16 cellular contexts compared by ENCODE assay signal in genomic region chr1:150528196-150528595, GRCh38. TPM values are rescaled to one million over a fixed set of nuclear protein-coding genes. Genes with fewer than 3 reads are reported as not detected.
DNase-seq lines count a peak whose midpoint lies in the region; ATAC-seq and TF ChIP-seq lines count a peak whose summit lies in the region.
"Had no signal": no experiment of that assay in that cellular context is flagged by ENCODE, and none has a peak within 500 bp of the region (broad histone marks: within the 10 kb centered on the region; RNA-seq: fewer than 3 reads in every experiment).

No MANE protein-coding gene starts in this region.

- ATAC-seq in HG03159 (IDR thresholded peaks at IDR 0.05; ENCODE audit: unreplicated experiment): no peak
- no peak for ATAC-seq in body of pancreas
- ATAC-seq: GM12878 had no signal

- peak overlapping the region; percentile 28 for H3K9ac ChIP-seq in mesenchymal stem cell (ENCODE audit: low read length)
- H3K9ac ChIP-seq: BLaER1 treated with 17β-estradiol and CSF1 and Interleukin-3, amounts not matched to agents 10 nM and 100 nM had no signal

- DNase-seq in ELR (ENCODE audit: low read depth): peak; percentile 85
- DNase-seq in amniotic stem cell (lab: John Stamatoyannopoulos, UW): peak; percentile 51
- peak; percentile 65 for DNase-seq in mesenchymal stem cell
- DNase-seq in body of pancreas: no peak
- no peak for DNase-seq in NCI-H146 treated with DMSO at 0.1 percent for 48 hours (lab: John Stamatoyannopoulos, UW; ENCODE audit: unreplicated experiment)
- DNase-seq: activated naive CD4-positive, alpha-beta T cell treated with anti-CD3 and anti-CD28 coated beads, Interleukin-2, amount 10 ng/mL, durations not matched to agents 7 days and 5 days; DMS79; NCI-H2171 treated with DMSO at 0.1 percent for 48 hours; nucleus accumbens; SJCRH30 had no signal

- intact Hi-C loops in body of pancreas (cut with DNase I): no loop called here

- no peak overlapping the region for H2AK5ac ChIP-seq in mesenchymal stem cell (ENCODE audit: low read length, severe bottlenecking)

- H3K27me3 ChIP-seq in mesenchymal stem cell (ENCODE audit: control insufficient read depth in 1 of 2, insufficient read depth in 1 of 2, low read length in 2 of 2): no peaks in the 10 kb centered on the region
- H3K27me3 ChIP-seq in body of pancreas: no peaks in the 10 kb centered on the region
- H3K27me3 ChIP-seq: BLaER1 treated with 17β-estradiol and CSF1 and Interleukin-3, amounts not matched to agents 10 nM and 100 nM; SJCRH30 had no signal

- no peak overlapping the region for H4K91ac ChIP-seq in mesenchymal stem cell (ENCODE audit: low read length)

- H3K4me2 ChIP-seq in mesenchymal stem cell (ENCODE audit: low read length, poor library complexity, severe bottlenecking): no peak overlapping the region
- H3K4me2 ChIP-seq: BLaER1 treated with 17β-estradiol and CSF1 and Interleukin-3, amounts not matched to agents 10 nM and 100 nM had no signal

- H3K4me1 ChIP-seq in mesenchymal stem cell (ENCODE audit: control insufficient read depth, insufficient read depth, low read depth, low read length): peaks cover 1% of the 10 kb centered on the region
- H3K4me1 ChIP-seq in body of pancreas: peaks cover 36% of the 10 kb centered on the region
- H3K4me1 ChIP-seq: SJCRH30 had no signal

- H3K23ac ChIP-seq in mesenchymal stem cell (ENCODE audit: low read length in 2 of 2): no peak overlapping the region

- H3K9me3 ChIP-seq in mesenchymal stem cell (ENCODE audit: control insufficient read depth, low read length) (no peaks in the 10 kb centered on the region), body of pancreas (no peaks in the 10 kb centered on the region)
- H3K9me3 ChIP-seq: BLaER1 treated with 17β-estradiol and CSF1 and Interleukin-3, amounts not matched to agents 10 nM and 100 nM; SJCRH30 had no signal

- H3K79me1 ChIP-seq in mesenchymal stem cell (replicated peaks; ENCODE audit: low read length, poor library complexity, severe bottlenecking): no peaks in the 10 kb centered on the region

- no peak overlapping the region for H2BK120ac ChIP-seq in mesenchymal stem cell (ENCODE audit: low read depth, low read length)

- H2AFZ ChIP-seq in mesenchymal stem cell (ENCODE audit: low read depth, low read length): no peak overlapping the region

- TF ChIP-seq POLR2A in body of pancreas (IDR thresholded peaks at IDR 0.05): no peak

- no peak overlapping the region for H4K8ac ChIP-seq in mesenchymal stem cell (ENCODE audit: low read length)

- no peak overlapping the region for H3K4ac ChIP-seq in mesenchymal stem cell (ENCODE audit: low read depth in 1 of 2, low read length in 2 of 2)

- no peak overlapping the region for H3K14ac ChIP-seq in mesenchymal stem cell (ENCODE audit: low read length in 2 of 2)

- no peak overlapping the region for H3K18ac ChIP-seq in mesenchymal stem cell (ENCODE audit: low read depth in 1 of 2, low read length in 2 of 2)

- no peaks in the 10 kb centered on the region for H3K36me3 ChIP-seq in mesenchymal stem cell (ENCODE audit: control insufficient read depth in 1 of 2, insufficient read depth in 2 of 2, low read depth in 1 of 2, low read length in 2 of 2)
- no peaks in the 10 kb centered on the region for H3K36me3 ChIP-seq in body of pancreas (replicated peaks in 1 of 2; ENCODE audit: insufficient read depth in 1 of 2, low read depth in 2 of 2)
- H3K36me3 ChIP-seq: BLaER1 treated with 17β-estradiol and CSF1 and Interleukin-3, amounts not matched to agents 10 nM and 100 nM; SJCRH30 had no signal

- H2BK15ac ChIP-seq in mesenchymal stem cell (ENCODE audit: low read depth, poor library complexity, severe bottlenecking): no peak overlapping the region

- H2BK12ac ChIP-seq in mesenchymal stem cell (ENCODE audit: low read length in 2 of 2): no peak overlapping the region

- no peak for TF ChIP-seq CTCF in body of pancreas (IDR thresholded peaks at IDR 0.05)

- no peak overlapping the region for H2BK5ac ChIP-seq in mesenchymal stem cell (ENCODE audit: low read depth, low read length, poor library complexity, severe bottlenecking)

- H3K4me3 ChIP-seq in mesenchymal stem cell (ENCODE audit: insufficient read depth in 1 of 2, low read depth in 1 of 2, low read length in 2 of 2) (no peak overlapping the region), body of pancreas (no peak overlapping the region)
- H3K4me3 ChIP-seq: BLaER1 treated with 17β-estradiol and CSF1 and Interleukin-3, amounts not matched to agents 10 nM and 100 nM; GM12878; lung; SJCRH30 had no signal

- H3K27ac ChIP-seq in mesenchymal stem cell (ENCODE audit: low read length, poor library complexity, severe bottlenecking) (no peak overlapping the region), body of pancreas (peak overlapping the region in 2 of 4 donors; percentile 72 to 83)
- H3K27ac ChIP-seq: BLaER1 treated with 17β-estradiol and CSF1 and Interleukin-3, amounts not matched to agents 10 nM and 100 nM; SJCRH30 had no signal

- 54% methylated on average over 1 of the region's 1 CpG for WGBS in mesenchymal stem cell
- WGBS in body of pancreas, 2 donors: 88 to 89% methylated on average over 1 of the region's 1 CpG

RNA-seq across cellular contexts. Expression of gene FALEC, which starts 12.6 kb away (rescaled TPM):
- not detected for polyA plus RNA-seq in mesenchymal stem cell (2013, experiment 1 of 2)
- polyA plus RNA-seq in mesenchymal stem cell (2013, experiment 2 of 2): not detected
- total RNA-seq in body of pancreas: not detected
- total RNA-seq: endothelial cell of umbilical vein, lung, SJCRH30, skeletal muscle tissue had no signal
- polyA plus RNA-seq: endothelial cell of umbilical vein had no signal

RNA-seq across cellular contexts. Expression of gene ECM1, which starts 20.3 kb away (rescaled TPM):
- polyA plus RNA-seq in mesenchymal stem cell (2013, experiment 1 of 2): 165 TPM
- 158 TPM for polyA plus RNA-seq in mesenchymal stem cell (2013, experiment 2 of 2)
- total RNA-seq in body of pancreas: 1 to 10 TPM; 1.3 to 2.1 TPM

RNA-seq across cellular contexts. Expression of gene ADAMTSL4, which starts 21.0 kb away (rescaled TPM):
- 15.0 TPM for polyA plus RNA-seq in mesenchymal stem cell (2013, experiment 1 of 2)
- 14.4 TPM for polyA plus RNA-seq in mesenchymal stem cell (2013, experiment 2 of 2)
- 1 to 10 TPM; 4.7 to 7.6 TPM for total RNA-seq in body of pancreas
- total RNA-seq: SJCRH30 had no signal

RNA-seq across cellular contexts. Expression of gene TARS2, which starts 41.0 kb away (rescaled TPM):
- polyA plus RNA-seq in mesenchymal stem cell (2013, experiment 1 of 2): 8.9 TPM
- 7.9 TPM for polyA plus RNA-seq in mesenchymal stem cell (2013, experiment 2 of 2)
- 1 to 10 TPM; 4.3 to 7.0 TPM for total RNA-seq in body of pancreas

RNA-seq across cellular contexts. Expression of gene MCL1, which starts 51.2 kb away (rescaled TPM):
- polyA plus RNA-seq in mesenchymal stem cell (2013, experiment 1 of 2): 229 TPM
- polyA plus RNA-seq in mesenchymal stem cell (2013, experiment 2 of 2): 224 TPM
- total RNA-seq in body of pancreas: 100 to 1,000 TPM; 211 to 223 TPM

Comparison
In these comparisons a context has a peak if more than half of its experiments do, and no peak if none do; other contexts are left out.
1. DNase-seq: peak in ELR (single experiment), amniotic stem cell (single experiment) and mesenchymal stem cell (single experiment); none in body of pancreas (0 of 4) and NCI-H146 treated with DMSO at 0.1 percent for 48 hours (single experiment).